27 cellular contexts compared by ENCODE assay signal in the genomic region with DNA sequence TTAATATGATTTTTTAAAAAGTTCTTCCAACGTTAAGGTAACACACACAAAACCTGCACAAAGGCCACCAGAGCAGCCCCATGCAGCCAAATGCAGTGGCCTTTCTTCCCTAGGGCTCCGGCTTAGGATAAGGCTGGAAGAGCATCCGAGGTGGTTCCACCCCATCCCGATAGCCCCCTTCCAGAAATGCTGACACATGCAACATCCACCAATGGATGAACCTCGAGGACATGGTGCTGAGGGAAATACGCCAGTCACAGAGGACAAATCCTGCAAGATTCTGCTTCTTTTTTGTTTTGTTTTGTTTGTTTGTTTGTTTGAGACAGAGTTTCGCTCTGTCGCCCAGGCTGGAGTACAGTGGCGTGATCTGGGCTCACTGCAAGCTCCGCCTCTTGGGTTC.
"Had no signal": no experiment of that assay in that cellular context is flagged by ENCODE, and none has a peak within 500 bp of the region (broad histone marks: within the 10 kb centered on the region; RNA-seq: fewer than 3 reads in every experiment).

No MANE protein-coding gene starts in this region.

- H3K9me3 ChIP-seq: colonic mucosa, esophagus squamous epithelium, gastrocnemius medialis, heart right ventricle, left ventricle myocardium inferior, lower lobe of right lung, mucosa of descending colon had no signal

- H3K36me3 ChIP-seq: colonic mucosa, esophagus squamous epithelium, gastrocnemius medialis, heart right ventricle, left ventricle myocardium inferior, lower lobe of right lung had no signal

- H3K27ac ChIP-seq: colonic mucosa, epithelial cell of prostate, esophagus squamous epithelium, gastrocnemius medialis, heart right ventricle, left ventricle myocardium inferior, lower lobe of right lung had no signal

- DNase-seq: colonic mucosa; cortex of kidney; effector CD8-positive, alpha-beta T cell; effector memory CD8-positive, alpha-beta T cell; endodermal cell; erythroblast; esophagus squamous epithelium; foreskin fibroblast; foreskin melanocyte; gastrocnemius medialis; glutamatergic neuron; head of caudate nucleus; heart right ventricle; hippocampal formation; immature natural killer cell; kidney; kidney glomerular epithelial cell; left colon; left ventricle myocardium inferior; lower lobe of right lung; mesenchymal stem cell; mucosa of descending colon; naive B cell had no signal

- H3K4me1 ChIP-seq: colonic mucosa, gastrocnemius medialis, lower lobe of right lung had no signal

- FAIRE-seq: endometrium had no signal

- H3K4me3 ChIP-seq: colonic mucosa, esophagus squamous epithelium, gastrocnemius medialis, heart right ventricle, left ventricle myocardium inferior, lower lobe of right lung, mucosa of descending colon had no signal

- H3K27me3 ChIP-seq: colonic mucosa, gastrocnemius medialis, heart right ventricle had no signal

- ATAC-seq: effector memory CD8-positive, alpha-beta T cell; esophagus mucosa; gastrocnemius medialis; heart right ventricle; left colon; left lobe of liver; lower lobe of right lung; mucosa of descending colon had no signal
